Comparison of ENCODE assay signal across 8 cellular contexts in the genomic region with DNA sequence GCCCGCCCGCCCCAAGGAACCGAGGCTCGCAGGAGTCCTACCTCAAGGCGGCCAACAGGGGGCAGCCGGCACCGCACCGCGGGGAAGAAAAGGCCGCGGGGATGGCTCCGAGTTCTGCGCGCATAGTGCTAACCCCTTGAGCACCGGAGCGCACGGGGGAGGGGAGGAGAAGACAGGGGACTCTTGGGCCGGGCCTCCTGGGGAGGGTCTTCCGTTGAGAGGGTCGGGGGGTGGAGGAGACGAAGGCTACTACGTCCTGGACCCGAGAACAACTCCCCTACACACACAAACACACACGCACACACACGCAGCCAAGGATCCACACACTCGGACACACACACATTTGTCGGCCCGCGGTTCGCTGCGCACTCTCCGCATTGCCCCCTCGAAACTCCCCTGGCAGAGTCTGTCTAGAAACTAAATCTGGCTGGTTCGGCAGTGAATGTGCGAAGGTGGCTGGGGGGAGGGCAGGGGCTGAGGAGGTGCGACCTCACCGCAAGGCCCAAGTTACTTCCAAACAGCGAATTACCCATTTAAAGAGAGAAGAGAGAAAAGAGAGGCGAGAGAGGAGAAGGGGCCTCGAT. TPM values are rescaled to one million over a fixed set of nuclear protein-coding genes. Genes with fewer than 3 reads are reported as not detected.
A peak's percentile ranks its signal among the peaks of the same experiment; 100 is the strongest.
DNase-seq lines count a peak whose midpoint lies in the region; ATAC-seq and TF ChIP-seq lines count a peak whose summit lies in the region.

No MANE protein-coding gene starts in this region.

- POLR2A ChIA-PET in BJ (lab: Charles Lee) (interaction anchor here (0.9 kb wide), 1 partner anchor 274 kb away, joined by 10 read pairs; no protein-coding TSS in a partner anchor), OCI-LY7 (lab: Charles Lee) (interaction anchor here (0.7 kb wide), 1 partner anchor 235 kb away, joined by 3 read pairs; no protein-coding TSS in a partner anchor)

- H3K27ac ChIP-seq in OCI-LY7 (ENCODE audit: low read depth, low read length, poor library complexity, severe bottlenecking) (peak overlapping the region; percentile 62), mammary epithelial cell (ENCODE audit: insufficient read depth, low read depth, low read length) (peak overlapping the region; percentile 23), spleen (peak overlapping the region in 7 of 8 donors; percentile 71 to 82 (median 78))

- in situ Hi-C loops in mammary epithelial cell (cut with MboI; ENCODE audit: low sequenced_read_pairs in 2 of 2), result loop anchor here (5.0 to 25.0 kb wide), 7 partner anchors 127 to 598 kb away; no protein-coding TSS in a partner anchor

- H3K36me3 ChIP-seq in BJ (ENCODE audit: control insufficient read depth, insufficient read depth, low read length) (peaks cover 8% of the 10 kb centered on the region), OCI-LY7 (ENCODE audit: insufficient read depth, low read length) (no peaks in the 10 kb centered on the region), mammary epithelial cell (ENCODE audit: insufficient read depth, low read length) (no peaks in the 10 kb centered on the region), spleen (no peaks in the 10 kb centered on the region)

- H3K4me3 ChIP-seq in BJ (ENCODE audit: low read depth, low read length) (peak overlapping the region; percentile 68), OCI-LY7 (ENCODE audit: low read depth, low read length, poor library complexity, severe bottlenecking) (peak overlapping the region; percentile 87), mammary epithelial cell (replicated peaks in 1 of 3; ENCODE audit: insufficient read depth in 1 of 3, low read depth in 2 of 3, low read length in 3 of 3) (peak overlapping the region; percentile 55 to 86 (median 80)), spleen (peak overlapping the region; percentile 34 to 81 (median 57))

- H3K27me3 ChIP-seq in BJ (ENCODE audit: control insufficient read depth, insufficient read depth, low read length) (no peaks in the 10 kb centered on the region), mammary epithelial cell (ENCODE audit: insufficient read depth, low read length) (no peaks in the 10 kb centered on the region), spleen (replicated peaks in 1 of 7) (peaks cover 3 to 100% (median 66%) of the 10 kb centered on the region in 7 donors)

- H3K4me1 ChIP-seq in OCI-LY7 (ENCODE audit: insufficient read depth, low read length, poor library complexity, severe bottlenecking) (peaks cover 19% of the 10 kb centered on the region), mammary epithelial cell (ENCODE audit: insufficient read depth, low read length) (peaks cover 38% of the 10 kb centered on the region), spleen (peaks cover 8 to 92% (median 38%) of the 10 kb centered on the region in 6 donors)

- ATAC-seq in GM19035 (IDR thresholded peaks at IDR 0.05; ENCODE audit: unreplicated experiment), result peak; percentile 71
- ATAC-seq in HG03460 (IDR thresholded peaks at IDR 0.05; ENCODE audit: unreplicated experiment), result peak; percentile 70

- TF ChIP-seq POLR2A in spleen (IDR thresholded peaks at IDR 0.05), result no peak

- 2% methylated on average over 13 of the region's 40 CpGs for WGBS in mammary epithelial cell (ENCODE audit: low coverage, missing lambda C conversion rate)
- WGBS in spleen, 5 donors, result 2 to 7% (median 3%) methylated on average over 22 to 40 of the region's 40 CpGs

- intact Hi-C loops in OCI-LY7 (cut with micrococcal nuclease; ENCODE audit: unreplicated experiment) (loop anchor here (1.0 to 10.0 kb wide), 8 partner anchors 60 to 1072 kb away; a partner anchor contains a TSS), mammary epithelial cell (cut with micrococcal nuclease) (loop anchor here (1.0 to 5.0 kb wide), 7 partner anchors 50 to 766 kb away; no protein-coding TSS in a partner anchor), spleen (cut with DNase I; ENCODE audit: low total_unique reads) (loop anchor here (5.0 to 10.0 kb wide), 3 partner anchors 240 to 557 kb away; no protein-coding TSS in a partner anchor)

- DNase-seq in BJ (ENCODE audit: low read depth) (no peak), OCI-LY7 (ENCODE audit: low spot score) (peak; percentile 90), mammary epithelial cell (peak; percentile 62), iPS-NIHi7 (ENCODE audit: extremely low spot score) (peak; percentile 81), spleen (peak; percentile 86), middle frontal gyrus (ENCODE audit: extremely low spot score, low spot score) (no peak)

- CTCF ChIA-PET in BJ (lab: Yijun Ruan, JAX) (interaction anchor here (0.7 to 4.3 kb wide), 4 partner anchors 235 to 627 kb away, joined by 3 to 36 read pairs (median 6); no protein-coding TSS in a partner anchor), OCI-LY7 (lab: Charles Lee; ENCODE audit: unreplicated experiment) (no interaction called here), mammary epithelial cell (lab: Charles Lee; ENCODE audit: low non-redundant PET) (interaction anchor here (0.7 kb wide), 1 partner anchor 237 kb away, joined by 4 read pairs; no protein-coding TSS in a partner anchor)

- BruUV-seq in OCI-LY7 (replicated peaks; lab: Mats Ljungman, UMichigan) (no TSS peak), mammary epithelial cell (replicated peaks; lab: Mats Ljungman, UMichigan) (no TSS peak)

- no peaks in the 10 kb centered on the region for H3K9me2 ChIP-seq in OCI-LY7 (ENCODE audit: insufficient read depth, low read length)

- peak overlapping the region; percentile 54 for H3K9ac ChIP-seq in mammary epithelial cell (ENCODE audit: insufficient read depth, low read length)

- H3K79me2 ChIP-seq in OCI-LY7 (ENCODE audit: insufficient read depth, low read depth, low read length) (no peaks in the 10 kb centered on the region), mammary epithelial cell (ENCODE audit: insufficient read depth, low read length) (peaks cover 24% of the 10 kb centered on the region)

- TF ChIP-seq CTCF in BJ (IDR thresholded peaks at IDR 0.05; ENCODE audit: insufficient read depth, low read depth, low read length), result peak; percentile 85
- peak; percentile 65 for TF ChIP-seq CTCF in OCI-LY7 (conservative IDR thresholded peaks at IDR 0.05; ENCODE audit: low read length)
- TF ChIP-seq CTCF in mammary epithelial cell (conservative IDR thresholded peaks at IDR 0.05 in 1 of 2, IDR thresholded peaks at IDR 0.05 in 1 of 2; ENCODE audit: extremely low read depth in 1 of 2, insufficient read depth in 1 of 2, low read depth in 1 of 2, low read length in 2 of 2), result peak; percentile 48 to 73
- TF ChIP-seq CTCF in spleen (IDR thresholded peaks at IDR 0.05 in 8 of 11, conservative IDR thresholded peaks at IDR 0.05 in 3 of 11), result peak in 9 of 11 experiments; percentile 27 to 84 (median 72)

- dilution Hi-C loops in mammary epithelial cell (cut with HindIII; ENCODE audit: low sequenced_read_pairs), result loop anchor here (25.0 kb wide), 1 partner anchor 252 kb away; no protein-coding TSS in a partner anchor

- H4K20me1 ChIP-seq in OCI-LY7 (ENCODE audit: insufficient read depth, low read length) (no peaks in the 10 kb centered on the region), mammary epithelial cell (ENCODE audit: insufficient read depth, low read length) (no peaks in the 10 kb centered on the region)

- H3K4me2 ChIP-seq in OCI-LY7 (ENCODE audit: low read length), result peak overlapping the region; percentile 91
- H3K4me2 ChIP-seq in mammary epithelial cell (ENCODE audit: insufficient read depth, low read depth, low read length), result peak overlapping the region; percentile 98

- peak overlapping the region; percentile 89; the same call in 1 of the 2 replicates for H2AFZ ChIP-seq in OCI-LY7 (ENCODE audit: low read length)
- H2AFZ ChIP-seq in mammary epithelial cell (ENCODE audit: low read depth, low read length), result peak overlapping the region; percentile 99

- no peaks in the 10 kb centered on the region for H3K9me3 ChIP-seq in OCI-LY7 (ENCODE audit: low read length)
- H3K9me3 ChIP-seq in mammary epithelial cell (replicated peaks; ENCODE audit: insufficient read depth, low read length), result no peaks in the 10 kb centered on the region
- H3K9me3 ChIP-seq in spleen, result no peaks in the 10 kb centered on the region

RNA-seq across cellular contexts. Expression of a gene that starts 1.8 kb away (rescaled TPM):
- polyA plus RNA-seq in BJ (2011; rRNA removed) (619 and 627 TPM in 2 replicates), mammary epithelial cell (6.8 TPM), spleen (1 to 10 TPM; 1.1 to 1.7 (median 1.5) TPM)
- polyA minus RNA-seq in BJ (2011; rRNA and poly(A)+ RNA removed), result 678 and 907 TPM in 2 replicates
- total RNA-seq in OCI-LY7 (2014; rRNA removed; shearing (Covaris generic)), result 4.5 and 4.6 TPM in 2 replicates
- total RNA-seq in OCI-LY7 (2022) (16.2 and 18.1 TPM in 2 replicates), mammary epithelial cell (10 to 100 TPM in 1 of 2 donors, 1 to 10 TPM in 1; 7.2 to 19.7 TPM), spleen (10 to 100 TPM in 5 of 7 donors, 1 to 10 TPM in 2; 9.8 to 26.7 (median 15.6) TPM)
- 11.0 TPM for polyA minus RNA-seq in mammary epithelial cell

Comparison
In these comparisons a context has a peak if more than half of its experiments do, and no peak if none do; other contexts are left out.
1. DNase-seq: peak in OCI-LY7 (single experiment), mammary epithelial cell (single experiment), iPS-NIHi7 (single experiment) and spleen (single experiment); none in BJ (single experiment) and middle frontal gyrus (single experiment).
2. H3K27ac ChIP-seq: peak in every context shown above with its lines; median percentile 78 in spleen; 62 in OCI-LY7; 23 in mammary epithelial cell.
3. Peak in every context shown above with its lines, with median percentiles within 50 percentile points of each other: H3K4me3 ChIP-seq and CTCF ChIP-seq.